Comparison of ENCODE assay signal across 1 cellular context in genomic region chr2:187986392-187987105, GRCh38.
TF ChIP-seq lines count a peak whose summit lies in the region.

No MANE protein-coding gene starts in this region.

TF ChIP-seq in H1, 55 proteins besides CTCF, POLR2A, EP300 and RAD21 (continued from another document):
- TF ChIP-seq E2F6 (IDR thresholded peaks at IDR 0.05) = no peak
- no peak for TF ChIP-seq CBX5 (IDR thresholded peaks at IDR 0.05; ENCODE audit: low read depth, low read length)
- no peak for TF ChIP-seq FOSL1 (IDR thresholded peaks at IDR 0.05; ENCODE audit: insufficient read depth, low read depth, low read length)
- TF ChIP-seq KDM5A (IDR thresholded peaks at IDR 0.05; ENCODE audit: low read length) = no peak
- no peak for TF ChIP-seq YY1 (IDR thresholded peaks at IDR 0.05; ENCODE audit: low read depth, low read length)
- no peak for TF ChIP-seq ATF3 (IDR thresholded peaks at IDR 0.05; ENCODE audit: insufficient read depth, low read depth, low read length)
- no peak for TF ChIP-seq TEAD4 (IDR thresholded peaks at IDR 0.05; ENCODE audit: low read depth, low read length)
- no peak for TF ChIP-seq SAP30 (IDR thresholded peaks at IDR 0.05; ENCODE audit: insufficient read depth, insufficient replicate concordance, low read length)
- TF ChIP-seq RNF2 (IDR thresholded peaks at IDR 0.05; ENCODE audit: borderline replicate concordance, low read depth, low read length, missing control alignments, poor library complexity, severe bottlenecking) = no peak
